ENCODE assay signal across 19 cellular contexts in the genomic region with DNA sequence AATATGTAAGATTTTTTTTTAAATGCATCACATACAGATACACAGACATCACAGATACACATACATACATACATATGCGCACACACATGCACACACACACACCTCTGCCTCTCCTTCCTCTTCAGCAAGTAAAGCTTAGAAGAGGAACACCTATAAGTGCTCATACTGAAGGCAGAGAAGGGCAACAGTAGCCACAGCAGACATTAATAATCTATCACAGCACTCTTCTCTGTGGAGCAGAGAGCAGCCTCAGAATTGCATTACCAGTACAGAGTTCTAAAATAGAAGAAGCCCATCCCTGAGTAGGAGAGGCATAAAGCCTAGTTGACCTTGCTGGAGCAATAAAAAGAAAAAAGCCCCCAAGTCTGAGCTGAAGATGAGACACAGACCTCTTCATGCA.
DNase-seq lines count a peak whose midpoint lies in the region; ATAC-seq and TF ChIP-seq lines count a peak whose summit lies in the region.
"Had no signal": no experiment of that assay in that cellular context is flagged by ENCODE, and none has a peak within 500 bp of the region (broad histone marks: within the 10 kb centered on the region; RNA-seq: fewer than 3 reads in every experiment).

No MANE protein-coding gene starts in this region.

- H3K27ac Mint-ChIP-seq in Calu3 (ENCODE audit: unreplicated experiment) (peak overlapping the region; percentile 27), GM23338 (0 out of 2 replicates have a peak overlapping the region, but pooled peaks have one; percentile 60), natural killer cell (peak overlapping the region in 1 of 2 donors; percentile 18)
- H3K27ac Mint-ChIP-seq: nephron progenitor cell; stimulated activated effector memory CD8-positive, alpha-beta T cell treated with anti-CD3 and anti-CD28 coated beads, Interleukin-12 subunit alpha, Interleukin-12 subunit beta, amount 100 ng/mL, for 72 hours had no signal

- CTCF ChIA-PET in Calu3 (lab: Charles Lee): interaction anchor here (0.6 kb wide), 1 partner anchor 62 kb away, joined by 3 read pairs; no protein-coding TSS in a partner anchor

- no peaks in the 10 kb centered on the region for H3K9me2 ChIP-seq in GM23338 (ENCODE audit: insufficient read depth)

- H3K4me3 ChIP-seq in GM23338: no peak overlapping the region
- H3K4me3 ChIP-seq: prostate gland, tibial nerve had no signal

- H3K27ac ChIP-seq in GM23338 (ENCODE audit: low read depth): no peak overlapping the region
- H3K27ac ChIP-seq: prostate gland, tibial nerve had no signal

- H4K20me1 ChIP-seq in GM23338 (replicated peaks; ENCODE audit: insufficient read depth): no peaks in the 10 kb centered on the region

- DNase-seq in Calu3: no peak
- no peak for DNase-seq in GM23338 (ENCODE audit: low spot score)
- no peak for DNase-seq in left colon
- no peak for DNase-seq in activated T-cell treated with anti-CD3 and anti-CD28 coated beads, Interleukin-2, amount 50 U/mL, for 1 hour
- DNase-seq in activated effector memory CD4-positive, alpha-beta T cell treated with anti-CD3 and anti-CD28 coated beads, Interleukin-2, amount 50 U/mL, for 16 hours: no peak
- no peak for DNase-seq in natural killer cell
- DNase-seq: activated naive CD4-positive, alpha-beta T cell treated with anti-CD3 and anti-CD28 coated beads, Interleukin-2, amount 50 U/mL, for 16 hours; erythroblast; glutamatergic neuron; Kasumi-1; NCI-H1694 treated with DMSO at 0.1 percent for 48 hours; NCI-H345; nephron progenitor cell; SHP77 treated with DMSO at 0.1 percent for 48 hours had no signal

- no peak overlapping the region for H2AFZ ChIP-seq in GM23338

- no peaks in the 10 kb centered on the region for H3K79me2 ChIP-seq in GM23338 (replicated peaks; ENCODE audit: insufficient read depth)

- no peaks in the 10 kb centered on the region for H3K9me3 Mint-ChIP-seq in Calu3 (ENCODE audit: low read depth, unreplicated experiment)
- no peaks in the 10 kb centered on the region for H3K9me3 Mint-ChIP-seq in GM23338
- no peaks in the 10 kb centered on the region for H3K9me3 Mint-ChIP-seq in natural killer cell
- H3K9me3 Mint-ChIP-seq: stimulated activated effector memory CD8-positive, alpha-beta T cell treated with anti-CD3 and anti-CD28 coated beads, Interleukin-12 subunit alpha, Interleukin-12 subunit beta, amount 100 ng/mL, for 72 hours had no signal

- H3K4me2 ChIP-seq in GM23338: no peak overlapping the region

- peaks cover 24% of the 10 kb centered on the region for H3K4me1 Mint-ChIP-seq in Calu3 (ENCODE audit: low read depth, unreplicated experiment)
- peaks cover 19% of the 10 kb centered on the region for H3K4me1 Mint-ChIP-seq in GM23338
- H3K4me1 Mint-ChIP-seq in natural killer cell: peaks cover 52 to 68% of the 10 kb centered on the region in 2 donors

- no TSS peak for BruUV-seq in Calu3 (replicated peaks; lab: Mats Ljungman, UMichigan)

- 0 out of 2 replicates have a peak, but pooled peaks cover 8% of the 10 kb centered on the region for H3K4me1 ChIP-seq in GM23338 (ENCODE audit: insufficient read depth)
- H3K4me1 ChIP-seq: prostate gland had no signal

- H3K36me3 Mint-ChIP-seq in Calu3 (ENCODE audit: insufficient read depth, unreplicated experiment) (no peaks in the 10 kb centered on the region), GM23338 (ENCODE audit: low read depth) (no peaks in the 10 kb centered on the region), natural killer cell (no peaks in the 10 kb centered on the region)

- H3F3A ChIP-seq in GM23338 (replicated peaks; ENCODE audit: low read depth): no peaks in the 10 kb centered on the region

- H3K36me3 ChIP-seq in GM23338 (ENCODE audit: insufficient read depth): no peaks in the 10 kb centered on the region
- H3K36me3 ChIP-seq: prostate gland, tibial nerve had no signal

- TF ChIP-seq CTCF in Calu3 (IDR thresholded peaks at IDR 0.05; ENCODE audit: unreplicated experiment): no peak
- TF ChIP-seq CTCF in GM23338 (conservative IDR thresholded peaks at IDR 0.05; ENCODE audit: low read depth in 2 of 2): no peak
- TF ChIP-seq CTCF in natural killer cell (IDR thresholded peaks at IDR 0.05): no peak

- no peaks in the 10 kb centered on the region for H3K27me3 ChIP-seq in GM23338 (ENCODE audit: insufficient read depth)
- H3K27me3 ChIP-seq: tibial nerve had no signal

- H3K27me3 Mint-ChIP-seq in Calu3 (ENCODE audit: unreplicated experiment): no peaks in the 10 kb centered on the region
- H3K27me3 Mint-ChIP-seq in GM23338 (ENCODE audit: insufficient read depth, low read depth, poor library complexity): peaks cover 1% of the 10 kb centered on the region
- no peaks in the 10 kb centered on the region for H3K27me3 Mint-ChIP-seq in natural killer cell (ENCODE audit: low read depth in 2 of 2)

- ATAC-seq in GM23338: no peak
- ATAC-seq in SK-N-SH treated with all-trans-retinoic acid at 6 μM for 48 hours: peak; percentile 79
- ATAC-seq in left colon: peak; percentile 26
- no peak for ATAC-seq in natural killer cell
- ATAC-seq: HCT116; stimulated activated effector memory CD8-positive, alpha-beta T cell treated with anti-CD3 and anti-CD28 coated beads, Interleukin-12 subunit alpha, Interleukin-12 subunit beta, amount 100 ng/mL, for 72 hours had no signal

- intact Hi-C loops in Calu3 (cut with micrococcal nuclease; ENCODE audit: unreplicated experiment) (loop anchor here (5.0 kb wide), 2 partner anchors 41 to 61 kb away; no protein-coding TSS in a partner anchor), left colon (cut with DNase I, micrococcal nuclease) (no loop called here), natural killer cell (cut with micrococcal nuclease) (no loop called here)

- no peak overlapping the region for H3K4me3 Mint-ChIP-seq in Calu3 (ENCODE audit: low read depth, unreplicated experiment)
- no peak overlapping the region for H3K4me3 Mint-ChIP-seq in GM23338
- no peak overlapping the region for H3K4me3 Mint-ChIP-seq in natural killer cell
- H3K4me3 Mint-ChIP-seq: nephron progenitor cell; stimulated activated effector memory CD8-positive, alpha-beta T cell treated with anti-CD3 and anti-CD28 coated beads, Interleukin-12 subunit alpha, Interleukin-12 subunit beta, amount 100 ng/mL, for 72 hours had no signal

TF ChIP-seq in GM23338, 12 proteins besides CTCF, POLR2A, EP300 and RAD21:
- TF ChIP-seq ZNF114 (CRISPR knock-in tag; IDR thresholded peaks at IDR 0.05): no peak

TF ChIP-seq in SK-N-SH treated with all-trans-retinoic acid at 6 μM for 48 hours, 23 proteins besides CTCF, POLR2A, EP300 and RAD21 (continues in another document):
- TF ChIP-seq SNAI2 (CRISPR knock-in tag; IDR thresholded peaks at IDR 0.05): no peak
- no peak for TF ChIP-seq GLIS3 (CRISPR knock-in tag; IDR thresholded peaks at IDR 0.05)
- TF ChIP-seq, protein P1, sequence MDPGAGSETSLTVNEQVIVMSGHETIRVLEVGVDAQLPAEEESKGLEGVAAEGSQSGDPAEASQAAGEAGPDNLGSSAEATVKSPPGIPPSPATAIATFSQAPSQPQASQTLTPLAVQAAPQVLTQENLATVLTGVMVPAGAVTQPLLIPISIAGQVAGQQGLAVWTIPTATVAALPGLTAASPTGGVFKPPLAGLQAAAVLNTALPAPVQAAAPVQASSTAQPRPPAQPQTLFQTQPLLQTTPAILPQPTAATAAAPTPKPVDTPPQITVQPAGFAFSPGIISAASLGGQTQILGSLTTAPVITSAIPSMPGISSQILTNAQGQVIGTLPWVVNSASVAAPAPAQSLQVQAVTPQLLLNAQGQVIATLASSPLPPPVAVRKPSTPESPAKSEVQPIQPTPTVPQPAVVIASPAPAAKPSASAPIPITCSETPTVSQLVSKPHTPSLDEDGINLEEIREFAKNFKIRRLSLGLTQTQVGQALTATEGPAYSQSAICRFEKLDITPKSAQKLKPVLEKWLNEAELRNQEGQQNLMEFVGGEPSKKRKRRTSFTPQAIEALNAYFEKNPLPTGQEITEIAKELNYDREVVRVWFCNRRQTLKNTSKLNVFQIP (CRISPR knock-in tag; IDR thresholded peaks at IDR 0.05; ENCODE audit: borderline replicate concordance, low read depth): no peak
- no peak for TF ChIP-seq ZNF8 (CRISPR knock-in tag; IDR thresholded peaks at IDR 0.05)
- TF ChIP-seq ARNTL (CRISPR knock-in tag; IDR thresholded peaks at IDR 0.05; ENCODE audit: borderline replicate concordance, low read depth): no peak
- no peak for TF ChIP-seq ESRRG (CRISPR knock-in tag; IDR thresholded peaks at IDR 0.05)
- TF ChIP-seq ZNF565 (CRISPR knock-in tag; conservative IDR thresholded peaks at IDR 0.05; ENCODE audit: low read depth): no peak
- TF ChIP-seq ZFP30 (CRISPR knock-in tag; IDR thresholded peaks at IDR 0.05): no peak
- TF ChIP-seq, protein P2, sequence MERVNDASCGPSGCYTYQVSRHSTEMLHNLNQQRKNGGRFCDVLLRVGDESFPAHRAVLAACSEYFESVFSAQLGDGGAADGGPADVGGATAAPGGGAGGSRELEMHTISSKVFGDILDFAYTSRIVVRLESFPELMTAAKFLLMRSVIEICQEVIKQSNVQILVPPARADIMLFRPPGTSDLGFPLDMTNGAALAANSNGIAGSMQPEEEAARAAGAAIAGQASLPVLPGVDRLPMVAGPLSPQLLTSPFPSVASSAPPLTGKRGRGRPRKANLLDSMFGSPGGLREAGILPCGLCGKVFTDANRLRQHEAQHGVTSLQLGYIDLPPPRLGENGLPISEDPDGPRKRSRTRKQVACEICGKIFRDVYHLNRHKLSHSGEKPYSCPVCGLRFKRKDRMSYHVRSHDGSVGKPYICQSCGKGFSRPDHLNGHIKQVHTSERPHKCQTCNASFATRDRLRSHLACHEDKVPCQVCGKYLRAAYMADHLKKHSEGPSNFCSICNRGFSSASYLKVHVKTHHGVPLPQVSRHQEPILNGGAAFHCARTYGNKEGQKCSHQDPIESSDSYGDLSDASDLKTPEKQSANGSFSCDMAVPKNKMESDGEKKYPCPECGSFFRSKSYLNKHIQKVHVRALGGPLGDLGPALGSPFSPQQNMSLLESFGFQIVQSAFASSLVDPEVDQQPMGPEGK (CRISPR knock-in tag; IDR thresholded peaks at IDR 0.05; ENCODE audit: borderline replicate concordance): no peak
- TF ChIP-seq ZFP3 (CRISPR knock-in tag; IDR thresholded peaks at IDR 0.05): no peak
- TF ChIP-seq ZC3H10 (CRISPR knock-in tag; IDR thresholded peaks at IDR 0.05): no peak
- TF ChIP-seq, protein P3, sequence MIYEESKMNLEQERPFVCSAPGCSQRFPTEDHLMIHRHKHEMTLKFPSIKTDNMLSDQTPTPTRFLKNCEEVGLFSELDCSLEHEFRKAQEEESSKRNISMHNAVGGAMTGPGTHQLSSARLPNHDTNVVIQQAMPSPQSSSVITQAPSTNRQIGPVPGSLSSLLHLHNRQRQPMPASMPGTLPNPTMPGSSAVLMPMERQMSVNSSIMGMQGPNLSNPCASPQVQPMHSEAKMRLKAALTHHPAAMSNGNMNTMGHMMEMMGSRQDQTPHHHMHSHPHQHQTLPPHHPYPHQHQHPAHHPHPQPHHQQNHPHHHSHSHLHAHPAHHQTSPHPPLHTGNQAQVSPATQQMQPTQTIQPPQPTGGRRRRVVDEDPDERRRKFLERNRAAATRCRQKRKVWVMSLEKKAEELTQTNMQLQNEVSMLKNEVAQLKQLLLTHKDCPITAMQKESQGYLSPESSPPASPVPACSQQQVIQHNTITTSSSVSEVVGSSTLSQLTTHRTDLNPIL (CRISPR knock-in tag; IDR thresholded peaks at IDR 0.05; ENCODE audit: low read depth): no peak
- TF ChIP-seq TOX (CRISPR knock-in tag; IDR thresholded peaks at IDR 0.05; ENCODE audit: borderline replicate concordance): no peak
- TF ChIP-seq RARB (CRISPR knock-in tag; IDR thresholded peaks at IDR 0.05): no peak

Comparison
In these comparisons a context has a peak if more than half of its experiments do, and no peak if none do; other contexts are left out.
1. ATAC-seq: peak in SK-N-SH treated with all-trans-retinoic acid at 6 μM for 48 hours (single experiment) and left colon (single experiment); none in GM23338 (single experiment) and natural killer cell (0 of 3).